ENCODE assay signal across 1 cellular context in genomic region chr10:13808556-13809391, GRCh38.
TF ChIP-seq lines count a peak whose summit lies in the region.

No MANE protein-coding gene starts in this region.

TF ChIP-seq in GM12878, 131 proteins besides CTCF, POLR2A, EP300 and RAD21 (continued from another document):
- TF ChIP-seq, protein P1, sequence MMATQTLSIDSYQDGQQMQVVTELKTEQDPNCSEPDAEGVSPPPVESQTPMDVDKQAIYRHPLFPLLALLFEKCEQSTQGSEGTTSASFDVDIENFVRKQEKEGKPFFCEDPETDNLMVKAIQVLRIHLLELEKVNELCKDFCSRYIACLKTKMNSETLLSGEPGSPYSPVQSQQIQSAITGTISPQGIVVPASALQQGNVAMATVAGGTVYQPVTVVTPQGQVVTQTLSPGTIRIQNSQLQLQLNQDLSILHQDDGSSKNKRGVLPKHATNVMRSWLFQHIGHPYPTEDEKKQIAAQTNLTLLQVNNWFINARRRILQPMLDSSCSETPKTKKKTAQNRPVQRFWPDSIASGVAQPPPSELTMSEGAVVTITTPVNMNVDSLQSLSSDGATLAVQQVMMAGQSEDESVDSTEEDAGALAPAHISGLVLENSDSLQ (IDR thresholded peaks at IDR 0.05), result peak; percentile 54; the same call in 1 of the 2 replicates
- TF ChIP-seq MLLT1 (IDR thresholded peaks at IDR 0.05) (0 out of 2 replicates have a peak, but pooled peaks have one; percentile 28), KAT2A (conservative IDR thresholded peaks at IDR 0.05; ENCODE audit: control insufficient read depth, low read depth, low read length) (no peak), SMAD1 (IDR thresholded peaks at IDR 0.05; ENCODE audit: low read depth, partially characterized antibody) (peak; percentile 38), JUND (IDR thresholded peaks at IDR 0.05; ENCODE audit: low read depth, low read length) (0 out of 2 replicates have a peak, but pooled peaks have one; percentile 17), ATF7 (IDR thresholded peaks at IDR 0.05; ENCODE audit: low read depth) (peak; percentile 65), ZZZ3 (IDR thresholded peaks at IDR 0.05; ENCODE audit: control insufficient read depth, insufficient read length, low read depth) (no peak), IKZF2 (IDR thresholded peaks at IDR 0.05) (peak; percentile 11 to 30; a peak in 2 of 4 replicates), MEF2B (IDR thresholded peaks at IDR 0.05; ENCODE audit: partially characterized antibody, poor library complexity, severe bottlenecking) (peak; percentile 91), BHLHE40 (IDR thresholded peaks at IDR 0.05; ENCODE audit: borderline replicate concordance in 1 of 2, low read depth in 2 of 2, low read length in 1 of 2) (peak; percentile 42 to 58; a peak in 3 of 4 replicates), FOS (IDR thresholded peaks at IDR 0.05; ENCODE audit: borderline replicate concordance, extremely low read depth, insufficient read length) (no peak)
- TF ChIP-seq, protein P2, sequence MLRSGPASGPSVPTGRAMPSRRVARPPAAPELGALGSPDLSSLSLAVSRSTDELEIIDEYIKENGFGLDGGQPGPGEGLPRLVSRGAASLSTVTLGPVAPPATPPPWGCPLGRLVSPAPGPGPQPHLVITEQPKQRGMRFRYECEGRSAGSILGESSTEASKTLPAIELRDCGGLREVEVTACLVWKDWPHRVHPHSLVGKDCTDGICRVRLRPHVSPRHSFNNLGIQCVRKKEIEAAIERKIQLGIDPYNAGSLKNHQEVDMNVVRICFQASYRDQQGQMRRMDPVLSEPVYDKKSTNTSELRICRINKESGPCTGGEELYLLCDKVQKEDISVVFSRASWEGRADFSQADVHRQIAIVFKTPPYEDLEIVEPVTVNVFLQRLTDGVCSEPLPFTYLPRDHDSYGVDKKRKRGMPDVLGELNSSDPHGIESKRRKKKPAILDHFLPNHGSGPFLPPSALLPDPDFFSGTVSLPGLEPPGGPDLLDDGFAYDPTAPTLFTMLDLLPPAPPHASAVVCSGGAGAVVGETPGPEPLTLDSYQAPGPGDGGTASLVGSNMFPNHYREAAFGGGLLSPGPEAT (IDR thresholded peaks at IDR 0.05; ENCODE audit: low read depth), result 0 out of 2 replicates have a peak, but pooled peaks have one; percentile 45
- TF ChIP-seq, protein P3, sequence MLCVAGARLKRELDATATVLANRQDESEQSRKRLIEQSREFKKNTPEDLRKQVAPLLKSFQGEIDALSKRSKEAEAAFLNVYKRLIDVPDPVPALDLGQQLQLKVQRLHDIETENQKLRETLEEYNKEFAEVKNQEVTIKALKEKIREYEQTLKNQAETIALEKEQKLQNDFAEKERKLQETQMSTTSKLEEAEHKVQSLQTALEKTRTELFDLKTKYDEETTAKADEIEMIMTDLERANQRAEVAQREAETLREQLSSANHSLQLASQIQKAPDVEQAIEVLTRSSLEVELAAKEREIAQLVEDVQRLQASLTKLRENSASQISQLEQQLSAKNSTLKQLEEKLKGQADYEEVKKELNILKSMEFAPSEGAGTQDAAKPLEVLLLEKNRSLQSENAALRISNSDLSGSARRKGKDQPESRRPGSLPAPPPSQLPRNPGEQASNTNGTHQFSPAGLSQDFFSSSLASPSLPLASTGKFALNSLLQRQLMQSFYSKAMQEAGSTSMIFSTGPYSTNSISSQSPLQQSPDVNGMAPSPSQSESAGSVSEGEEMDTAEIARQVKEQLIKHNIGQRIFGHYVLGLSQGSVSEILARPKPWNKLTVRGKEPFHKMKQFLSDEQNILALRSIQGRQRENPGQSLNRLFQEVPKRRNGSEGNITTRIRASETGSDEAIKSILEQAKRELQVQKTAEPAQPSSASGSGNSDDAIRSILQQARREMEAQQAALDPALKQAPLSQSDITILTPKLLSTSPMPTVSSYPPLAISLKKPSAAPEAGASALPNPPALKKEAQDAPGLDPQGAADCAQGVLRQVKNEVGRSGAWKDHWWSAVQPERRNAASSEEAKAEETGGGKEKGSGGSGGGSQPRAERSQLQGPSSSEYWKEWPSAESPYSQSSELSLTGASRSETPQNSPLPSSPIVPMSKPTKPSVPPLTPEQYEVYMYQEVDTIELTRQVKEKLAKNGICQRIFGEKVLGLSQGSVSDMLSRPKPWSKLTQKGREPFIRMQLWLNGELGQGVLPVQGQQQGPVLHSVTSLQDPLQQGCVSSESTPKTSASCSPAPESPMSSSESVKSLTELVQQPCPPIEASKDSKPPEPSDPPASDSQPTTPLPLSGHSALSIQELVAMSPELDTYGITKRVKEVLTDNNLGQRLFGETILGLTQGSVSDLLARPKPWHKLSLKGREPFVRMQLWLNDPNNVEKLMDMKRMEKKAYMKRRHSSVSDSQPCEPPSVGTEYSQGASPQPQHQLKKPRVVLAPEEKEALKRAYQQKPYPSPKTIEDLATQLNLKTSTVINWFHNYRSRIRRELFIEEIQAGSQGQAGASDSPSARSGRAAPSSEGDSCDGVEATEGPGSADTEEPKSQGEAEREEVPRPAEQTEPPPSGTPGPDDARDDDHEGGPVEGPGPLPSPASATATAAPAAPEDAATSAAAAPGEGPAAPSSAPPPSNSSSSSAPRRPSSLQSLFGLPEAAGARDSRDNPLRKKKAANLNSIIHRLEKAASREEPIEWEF (IDR thresholded peaks at IDR 0.05; ENCODE audit: insufficient replicate concordance, low read depth, low read length), result no peak
- TF ChIP-seq, protein P4, sequence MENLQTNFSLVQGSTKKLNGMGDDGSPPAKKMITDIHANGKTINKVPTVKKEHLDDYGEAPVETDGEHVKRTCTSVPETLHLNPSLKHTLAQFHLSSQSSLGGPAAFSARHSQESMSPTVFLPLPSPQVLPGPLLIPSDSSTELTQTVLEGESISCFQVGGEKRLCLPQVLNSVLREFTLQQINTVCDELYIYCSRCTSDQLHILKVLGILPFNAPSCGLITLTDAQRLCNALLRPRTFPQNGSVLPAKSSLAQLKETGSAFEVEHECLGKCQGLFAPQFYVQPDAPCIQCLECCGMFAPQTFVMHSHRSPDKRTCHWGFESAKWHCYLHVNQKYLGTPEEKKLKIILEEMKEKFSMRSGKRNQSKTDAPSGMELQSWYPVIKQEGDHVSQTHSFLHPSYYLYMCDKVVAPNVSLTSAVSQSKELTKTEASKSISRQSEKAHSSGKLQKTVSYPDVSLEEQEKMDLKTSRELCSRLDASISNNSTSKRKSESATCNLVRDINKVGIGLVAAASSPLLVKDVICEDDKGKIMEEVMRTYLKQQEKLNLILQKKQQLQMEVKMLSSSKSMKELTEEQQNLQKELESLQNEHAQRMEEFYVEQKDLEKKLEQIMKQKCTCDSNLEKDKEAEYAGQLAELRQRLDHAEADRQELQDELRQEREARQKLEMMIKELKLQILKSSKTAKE (IDR thresholded peaks at IDR 0.05; ENCODE audit: low read depth, poor library complexity, severe bottlenecking), result peak; percentile 22
- TF ChIP-seq, protein P5, sequence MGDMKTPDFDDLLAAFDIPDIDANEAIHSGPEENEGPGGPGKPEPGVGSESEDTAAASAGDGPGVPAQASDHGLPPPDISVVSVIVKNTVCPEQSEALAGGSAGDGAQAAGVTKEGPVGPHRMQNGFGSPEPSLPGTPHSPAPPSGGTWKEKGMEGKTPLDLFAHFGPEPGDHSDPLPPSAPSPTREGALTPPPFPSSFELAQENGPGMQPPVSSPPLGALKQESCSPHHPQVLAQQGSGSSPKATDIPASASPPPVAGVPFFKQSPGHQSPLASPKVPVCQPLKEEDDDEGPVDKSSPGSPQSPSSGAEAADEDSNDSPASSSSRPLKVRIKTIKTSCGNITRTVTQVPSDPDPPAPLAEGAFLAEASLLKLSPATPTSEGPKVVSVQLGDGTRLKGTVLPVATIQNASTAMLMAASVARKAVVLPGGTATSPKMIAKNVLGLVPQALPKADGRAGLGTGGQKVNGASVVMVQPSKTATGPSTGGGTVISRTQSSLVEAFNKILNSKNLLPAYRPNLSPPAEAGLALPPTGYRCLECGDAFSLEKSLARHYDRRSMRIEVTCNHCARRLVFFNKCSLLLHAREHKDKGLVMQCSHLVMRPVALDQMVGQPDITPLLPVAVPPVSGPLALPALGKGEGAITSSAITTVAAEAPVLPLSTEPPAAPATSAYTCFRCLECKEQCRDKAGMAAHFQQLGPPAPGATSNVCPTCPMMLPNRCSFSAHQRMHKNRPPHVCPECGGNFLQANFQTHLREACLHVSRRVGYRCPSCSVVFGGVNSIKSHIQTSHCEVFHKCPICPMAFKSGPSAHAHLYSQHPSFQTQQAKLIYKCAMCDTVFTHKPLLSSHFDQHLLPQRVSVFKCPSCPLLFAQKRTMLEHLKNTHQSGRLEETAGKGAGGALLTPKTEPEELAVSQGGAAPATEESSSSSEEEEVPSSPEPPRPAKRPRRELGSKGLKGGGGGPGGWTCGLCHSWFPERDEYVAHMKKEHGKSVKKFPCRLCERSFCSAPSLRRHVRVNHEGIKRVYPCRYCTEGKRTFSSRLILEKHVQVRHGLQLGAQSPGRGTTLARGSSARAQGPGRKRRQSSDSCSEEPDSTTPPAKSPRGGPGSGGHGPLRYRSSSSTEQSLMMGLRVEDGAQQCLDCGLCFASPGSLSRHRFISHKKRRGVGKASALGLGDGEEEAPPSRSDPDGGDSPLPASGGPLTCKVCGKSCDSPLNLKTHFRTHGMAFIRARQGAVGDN (IDR thresholded peaks at IDR 0.05), result peak; percentile 69
